In the genomic region with DNA sequence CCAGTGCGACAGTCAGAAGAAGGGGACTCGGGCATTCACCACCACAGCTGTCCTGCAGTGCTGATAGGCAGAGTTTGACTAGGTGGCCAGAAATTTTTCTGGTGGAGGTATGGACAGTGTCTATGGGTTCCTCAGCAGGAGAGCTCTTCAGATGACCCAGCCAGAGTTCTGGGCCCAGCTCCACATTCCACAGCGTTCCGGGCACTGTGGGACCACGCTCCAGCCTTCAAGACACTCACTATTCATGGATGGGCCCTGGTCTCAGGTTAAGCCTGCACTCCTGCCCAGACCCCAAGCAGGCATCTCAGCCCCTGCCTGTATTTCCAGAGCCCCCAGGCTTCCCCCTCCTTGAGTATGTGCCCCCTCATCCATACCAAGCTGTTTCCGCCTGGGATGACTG, we compare ENCODE assay signal across 13 cellular contexts.
A peak's percentile ranks its signal among the peaks of the same experiment; 100 is the strongest.
DNase-seq lines count a peak whose midpoint lies in the region; ATAC-seq and TF ChIP-seq lines count a peak whose summit lies in the region.
"Had no signal": no experiment of that assay in that cellular context is flagged by ENCODE, and none has a peak within 500 bp of the region (broad histone marks: within the 10 kb centered on the region; RNA-seq: fewer than 3 reads in every experiment).

No MANE protein-coding gene starts in this region.

- H3K9ac ChIP-seq in mammary epithelial cell (ENCODE audit: insufficient read depth, low read length) (no peak overlapping the region), rectal smooth muscle tissue (ENCODE audit: low read length) (no peak overlapping the region)
- H3K9ac ChIP-seq: GM23248 had no signal

- 100% methylated on average over 2 of the region's 6 CpGs for WGBS in mammary epithelial cell (ENCODE audit: low coverage, missing lambda C conversion rate)

- H4K20me1 ChIP-seq in mammary epithelial cell (ENCODE audit: insufficient read depth, low read length), result no peaks in the 10 kb centered on the region

- H3K27me3 Mint-ChIP-seq in nephron (ENCODE audit: low read depth), result no peaks in the 10 kb centered on the region
- H3K27me3 Mint-ChIP-seq: CD4-positive, CD25-positive, alpha-beta regulatory T cell had no signal

- no peak overlapping the region for H3K4me3 Mint-ChIP-seq in nephron
- H3K4me3 Mint-ChIP-seq: CD4-positive, CD25-positive, alpha-beta regulatory T cell had no signal

- H2AFZ ChIP-seq in mammary epithelial cell (ENCODE audit: low read depth, low read length), result no peak overlapping the region
- H2AFZ ChIP-seq: GM23248 had no signal

- no peak for TF ChIP-seq POLR2A in breast epithelium (IDR thresholded peaks at IDR 0.05)

- in situ Hi-C loops in mammary epithelial cell (cut with MboI; ENCODE audit: low sequenced_read_pairs in 2 of 2), result no loop called here

- H3K9me3 ChIP-seq in breast epithelium, result no peaks in the 10 kb centered on the region
- H3K9me3 ChIP-seq in mammary epithelial cell (replicated peaks; ENCODE audit: insufficient read depth, low read length), result peaks cover 24% of the 10 kb centered on the region

- BruUV-seq in mammary epithelial cell (replicated peaks; lab: Mats Ljungman, UMichigan), result no TSS peak

- no peak for DNase-seq in breast epithelium (ENCODE audit: low spot score in 2 of 2)
- DNase-seq in mammary epithelial cell, result no peak
- no peak for DNase-seq in iPS-NIHi7 (ENCODE audit: extremely low spot score)
- DNase-seq in midbrain (lab: John Stamatoyannopoulos, UW), result no peak
- DNase-seq: Calu3; CD4-positive, CD25-positive, alpha-beta regulatory T cell; DMS 273 treated with DMSO at 0.1 percent for 48 hours; GM23248; H7 had no signal

- H3K36me3 ChIP-seq in breast epithelium, result no peaks in the 10 kb centered on the region
- H3K36me3 ChIP-seq in mammary epithelial cell (ENCODE audit: insufficient read depth, low read length), result no peaks in the 10 kb centered on the region
- H3K36me3 ChIP-seq in rectal smooth muscle tissue (ENCODE audit: control insufficient read depth, insufficient read depth, low read length), result no peaks in the 10 kb centered on the region

- dilution Hi-C loops in mammary epithelial cell (cut with HindIII; ENCODE audit: low sequenced_read_pairs), result no loop called here

- H3K4me1 ChIP-seq in breast epithelium (no peaks in the 10 kb centered on the region), mammary epithelial cell (ENCODE audit: insufficient read depth, low read length) (no peaks in the 10 kb centered on the region), rectal smooth muscle tissue (ENCODE audit: control insufficient read depth, insufficient read depth, low read length) (peaks cover 28% of the 10 kb centered on the region)

- H3K4me3 ChIP-seq in breast epithelium, result no peak overlapping the region
- H3K4me3 ChIP-seq in mammary epithelial cell (replicated peaks in 1 of 3; ENCODE audit: insufficient read depth in 1 of 3, low read depth in 2 of 3, low read length in 3 of 3), result no peak overlapping the region
- H3K4me3 ChIP-seq in rectal smooth muscle tissue (ENCODE audit: low read length), result no peak overlapping the region
- H3K4me3 ChIP-seq: GM23248 had no signal

- H3K27ac Mint-ChIP-seq in nephron, result peak overlapping the region; percentile 37 to 72 (median 71)
- H3K27ac Mint-ChIP-seq: CD4-positive, CD25-positive, alpha-beta regulatory T cell had no signal

- H3K27ac ChIP-seq in breast epithelium (peak overlapping the region; percentile 57 to 86), mammary epithelial cell (ENCODE audit: insufficient read depth, low read depth, low read length) (no peak overlapping the region), rectal smooth muscle tissue (ENCODE audit: low read depth, low read length) (peak overlapping the region; percentile 21)
- H3K27ac ChIP-seq: 22Rv1, GM23248 had no signal

- no peaks in the 10 kb centered on the region for H3K9me3 Mint-ChIP-seq in nephron

- H3K4me2 ChIP-seq in mammary epithelial cell (ENCODE audit: insufficient read depth, low read depth, low read length), result no peak overlapping the region

- H3K36me3 Mint-ChIP-seq in nephron (ENCODE audit: low read depth), result peaks cover 4% of the 10 kb centered on the region
- H3K36me3 Mint-ChIP-seq: CD4-positive, CD25-positive, alpha-beta regulatory T cell had no signal

- TF ChIP-seq CTCF in breast epithelium (IDR thresholded peaks at IDR 0.05) (no peak), mammary epithelial cell (conservative IDR thresholded peaks at IDR 0.05 in 1 of 2, IDR thresholded peaks at IDR 0.05 in 1 of 2; ENCODE audit: extremely low read depth in 1 of 2, insufficient read depth in 1 of 2, low read depth in 1 of 2, low read length in 2 of 2) (no peak), nephron (IDR thresholded peaks at IDR 0.05; ENCODE audit: unreplicated experiment in 3 of 3) (no peak)

- ATAC-seq in GM18870 (IDR thresholded peaks at IDR 0.05; ENCODE audit: unreplicated experiment), result no peak

- H3K27me3 ChIP-seq in breast epithelium (no peaks in the 10 kb centered on the region), mammary epithelial cell (ENCODE audit: insufficient read depth, low read length) (no peaks in the 10 kb centered on the region), rectal smooth muscle tissue (ENCODE audit: control insufficient read depth, insufficient read depth, low read length) (no peaks in the 10 kb centered on the region)

- intact Hi-C loops in breast epithelium (cut with DNase I; ENCODE audit: low total_unique reads) (no loop called here), mammary epithelial cell (cut with micrococcal nuclease) (no loop called here)

- peaks cover 20% of the 10 kb centered on the region for H3K4me1 Mint-ChIP-seq in nephron
- H3K4me1 Mint-ChIP-seq: CD4-positive, CD25-positive, alpha-beta regulatory T cell had no signal

- H3K79me2 ChIP-seq in mammary epithelial cell (ENCODE audit: insufficient read depth, low read length), result no peaks in the 10 kb centered on the region

- CTCF ChIA-PET in mammary epithelial cell (lab: Charles Lee; ENCODE audit: low non-redundant PET), result no interaction called here
